Comparison of ENCODE assay signal across 9 cellular contexts in the genomic region with DNA sequence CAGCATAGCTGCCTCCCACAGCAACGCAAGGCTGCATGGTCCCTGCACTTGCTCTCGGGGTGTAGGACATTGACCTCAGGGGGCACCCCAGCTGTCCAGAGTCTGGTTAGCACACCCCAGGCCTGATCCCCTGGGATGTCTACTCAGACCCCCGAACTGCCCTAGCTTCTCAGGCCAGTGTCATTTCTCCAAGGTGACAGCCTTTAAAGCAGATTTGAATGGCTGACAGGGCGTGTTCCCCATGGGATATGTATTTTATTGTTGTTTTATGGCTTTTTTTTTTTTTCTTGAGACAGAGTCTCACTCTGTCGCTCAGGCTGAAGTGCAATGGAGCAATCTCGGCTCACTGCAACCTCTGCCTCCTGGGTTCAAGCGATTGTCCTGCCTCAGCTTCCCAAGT. TPM values are rescaled to one million over a fixed set of nuclear protein-coding genes. Genes with fewer than 3 reads are reported as not detected.
A peak's percentile ranks its signal among the peaks of the same experiment; 100 is the strongest.
DNase-seq lines count a peak whose midpoint lies in the region; ATAC-seq, FAIRE-seq and TF ChIP-seq lines count a peak whose summit lies in the region.
"Had no signal": no experiment of that assay in that cellular context is flagged by ENCODE, and none has a peak within 500 bp of the region (broad histone marks: within the 10 kb centered on the region; RNA-seq: fewer than 3 reads in every experiment).

No MANE protein-coding gene starts in this region.

- peaks cover 0 to 3% of the 10 kb centered on the region in 2 experiments; a peak in 2 of 5 replicates for H3K9me3 Mint-ChIP-seq in H9

- H3K18ac ChIP-seq in H9 (ENCODE audit: insufficient read length, low read depth, low read length) = peak overlapping the region; percentile 23
- H3K18ac ChIP-seq in mesendoderm (ENCODE audit: low read length) = peak overlapping the region; percentile 95

- H2BK120ac ChIP-seq in H9 (ENCODE audit: low read depth, low read length, poor library complexity, severe bottlenecking) (no peak overlapping the region), mesendoderm (ENCODE audit: low read depth, low read length) (no peak overlapping the region)

- no peaks in the 10 kb centered on the region for H4K20me1 ChIP-seq in H9 (ENCODE audit: control insufficient read depth, insufficient read depth, insufficient read length)
- no peaks in the 10 kb centered on the region for H4K20me1 ChIP-seq in GM12878 (ENCODE audit: control insufficient read depth, insufficient read depth)

- no peak overlapping the region for H3K4ac ChIP-seq in H9 (ENCODE audit: low read depth, low read length)
- peak overlapping the region; percentile 76 for H3K4ac ChIP-seq in mesendoderm (ENCODE audit: low read depth, low read length)

- no peak overlapping the region for H4K8ac ChIP-seq in H9 (replicated peaks; ENCODE audit: insufficient read length, low read depth, low read length)
- H4K8ac ChIP-seq in mesendoderm (ENCODE audit: low read depth, low read length) = no peak overlapping the region

- no peaks in the 10 kb centered on the region for H3K79me1 ChIP-seq in H9 (ENCODE audit: insufficient read depth, low read depth, low read length, poor library complexity, severe bottlenecking)
- H3K79me1 ChIP-seq in mesendoderm (ENCODE audit: low read length) = no peaks in the 10 kb centered on the region

- peak; percentile 25 for DNase-seq in H9
- DNase-seq in GM12878 (ENCODE audit: low read depth, low spot score) = no peak
- DNase-seq in mesendoderm = no peak
- peak in 1 of 49 donors; percentile 20 for DNase-seq in substantia nigra (lab: John Stamatoyannopoulos, UW)
- DNase-seq in GDM1 (lab: John Stamatoyannopoulos, UW) = no peak
- no peak for DNase-seq in foreskin melanocyte
- DNase-seq: activated naive CD8-positive, alpha-beta T cell treated with anti-CD3 and anti-CD28 coated beads, Interleukin-2, amount 50 U/mL, for 24 hours had no signal

- peak overlapping the region; percentile 68 for H3K4me3 ChIP-seq in GM12878
- H3K4me3 ChIP-seq in mesendoderm (ENCODE audit: low read length) = no peak overlapping the region

- H3K56ac ChIP-seq in H9 (ENCODE audit: insufficient read length, low read depth, low read length) (no peak overlapping the region), mesendoderm (ENCODE audit: low read length) (peak overlapping the region; percentile 98)

- TF ChIP-seq EP300 in GM12878 (IDR thresholded peaks at IDR 0.05; ENCODE audit: borderline replicate concordance in 1 of 2, control insufficient read depth in 1 of 2, low read depth in 2 of 2, low read length in 2 of 2) = no peak

- no peak overlapping the region for H3K9ac ChIP-seq in H9 (ENCODE audit: extremely low read depth, insufficient read length, low read length)
- peak overlapping the region; percentile 94 for H3K9ac ChIP-seq in GM12878 (ENCODE audit: control insufficient read depth, insufficient read depth, low read length)
- peak overlapping the region; percentile 93 for H3K9ac ChIP-seq in mesendoderm (ENCODE audit: low read length)

- SMC1A ChIA-PET in GM12878 (lab: Charles Lee; ENCODE audit: uncharacterized antibody, unreplicated experiment) = interaction anchor here (0.6 to 3.9 kb wide), 4 partner anchors 8 to 106 kb away, joined by 3 to 20 read pairs (median 4); no protein-coding TSS in a partner anchor

- H3K36me3 Mint-ChIP-seq in H9 (ENCODE audit: insufficient read depth in 1 of 3, low read depth in 3 of 3) = peaks cover 0 to 3% (median 0%) of the 10 kb centered on the region in 3 experiments; a peak in 2 of 7 replicates

- no peak overlapping the region for H3K4me2 ChIP-seq in H9 (ENCODE audit: insufficient read depth, insufficient read length, low read length)
- peak overlapping the region; percentile 82 for H3K4me2 ChIP-seq in GM12878 (ENCODE audit: control insufficient read depth, insufficient read depth)
- no peak overlapping the region for H3K4me2 ChIP-seq in mesendoderm (ENCODE audit: low read length)

- H3K23ac ChIP-seq in H9 (ENCODE audit: insufficient read length, low read depth, low read length) (no peak overlapping the region), mesendoderm (ENCODE audit: low read length) (no peak overlapping the region)

- CTCF ChIA-PET in GM12878 (lab: Yijun Ruan, JAX) = interaction anchor here (0.6 to 9.9 kb wide), 5 partner anchors 7 to 54 kb away, joined by 3 to 151 read pairs (median 7); no protein-coding TSS in a partner anchor

- no peak for TF ChIP-seq CTCF in H9 (conservative IDR thresholded peaks at IDR 0.05)
- no peak for TF ChIP-seq CTCF in GM12878 (IDR thresholded peaks at IDR 0.05 in 2 of 3, conservative IDR thresholded peaks at IDR 0.05 in 1 of 3; ENCODE audit: control insufficient read depth in 2 of 3, extremely low read depth in 1 of 3, insufficient read depth in 1 of 3, low read depth in 3 of 3, low read length in 3 of 3)

- no peak overlapping the region for H2AFZ ChIP-seq in H9 (ENCODE audit: low read length)
- H2AFZ ChIP-seq in GM12878 (ENCODE audit: control insufficient read depth, low read depth, low read length) = peak overlapping the region; percentile 56

- H3K23me2 ChIP-seq in H9 (ENCODE audit: insufficient read length, low read depth, low read length, poor library complexity, severe bottlenecking) = peaks cover 3% of the 10 kb centered on the region

- H3K4me3 Mint-ChIP-seq in H9 = no peak overlapping the region
- H3K4me3 Mint-ChIP-seq: activated naive CD8-positive, alpha-beta T cell treated with anti-CD3 and anti-CD28 coated beads, Interleukin-2, amount 50 U/mL, for 24 hours had no signal

- intact Hi-C loops in GM12878 (cut with micrococcal nuclease; ENCODE audit: unreplicated experiment) = loop anchor here (10.0 kb wide), 1 partner anchor 273 kb away; a partner anchor contains a TSS

- H3K79me2 ChIP-seq in H9 (ENCODE audit: insufficient read depth, low read length) = no peaks in the 10 kb centered on the region
- peaks cover 28% of the 10 kb centered on the region for H3K79me2 ChIP-seq in GM12878 (ENCODE audit: control insufficient read depth, insufficient read depth, low read length)
- H3K79me2 ChIP-seq in mesendoderm (ENCODE audit: control insufficient read depth, insufficient read depth, low read length) = no peaks in the 10 kb centered on the region

- H3K36me3 ChIP-seq in GM12878 (ENCODE audit: control insufficient read depth in 2 of 2, insufficient read depth in 2 of 2, low read length in 1 of 2) (no peaks in the 10 kb centered on the region), mesendoderm (ENCODE audit: control insufficient read depth, insufficient read depth, low read length) (no peaks in the 10 kb centered on the region)

- RAD21 ChIA-PET in GM12878 (lab: Charles Lee; ENCODE audit: unreplicated experiment) = interaction anchor here (0.7 to 9.4 kb wide), 4 partner anchors 9 to 54 kb away, joined by 3 to 70 read pairs (median 18); a partner anchor contains a TSS

- peaks cover 2% of the 10 kb centered on the region; the same call in 1 of the 2 replicates for H3K27me3 Mint-ChIP-seq in H9 (ENCODE audit: low read depth)
- H3K27me3 Mint-ChIP-seq: activated naive CD8-positive, alpha-beta T cell treated with anti-CD3 and anti-CD28 coated beads, Interleukin-2, amount 50 U/mL, for 24 hours had no signal

- H3K27ac ChIP-seq in H9 (ENCODE audit: insufficient read length, low read depth, low read length) (peak overlapping the region; percentile 85), GM12878 (ENCODE audit: control insufficient read depth, insufficient read depth) (peak overlapping the region; percentile 97), mesendoderm (ENCODE audit: low read depth, low read length) (peak overlapping the region; percentile 95), substantia nigra (ENCODE audit: low read depth, low read length, poor library complexity, severe bottlenecking) (peak overlapping the region; percentile 100)

- H2AK5ac ChIP-seq in H9 (ENCODE audit: insufficient read length, low read length) = no peak overlapping the region
- H2AK5ac ChIP-seq in mesendoderm (ENCODE audit: low read length) = no peak overlapping the region

- H4K91ac ChIP-seq in H9 (ENCODE audit: insufficient read length, low read depth, low read length) = peak overlapping the region; percentile 92

- H2BK15ac ChIP-seq in H9 (ENCODE audit: low read depth, low read length) (no peak overlapping the region), mesendoderm (replicated peaks; ENCODE audit: low read depth) (no peak overlapping the region)

- WGBS in H9 (ENCODE audit: extremely low coverage, insufficient read length, low lambda C conversion rate) = no CpG with 5 or more reads among the region's 7 CpGs
- WGBS in GM12878 (ENCODE audit: insufficient coverage, insufficient replicate concordance, low lambda C conversion rate, missing lambda C conversion rate) = 15% methylated on average over 7 of the region's 7 CpGs
- no CpG with 5 or more reads among the region's 7 CpGs for WGBS in mesendoderm (ENCODE audit: extremely low coverage, insufficient coverage, low lambda C conversion rate)

- ATAC-seq in GM12878 (no peak), GM19455 (IDR thresholded peaks at IDR 0.05; ENCODE audit: unreplicated experiment) (no peak), GM21576 (IDR thresholded peaks at IDR 0.05; ENCODE audit: unreplicated experiment) (no peak)
- ATAC-seq: activated naive CD8-positive, alpha-beta T cell treated with anti-CD3 and anti-CD28 coated beads, Interleukin-2, amount 50 U/mL, for 24 hours had no signal

- in situ Hi-C loops in GM12878 (cut with MboI) = no loop called here

- H3K14ac ChIP-seq in H9 (ENCODE audit: insufficient read depth, low read length) = no peak overlapping the region

- BruUV-seq in GM12878 (replicated peaks; lab: Mats Ljungman, UMichigan) = no TSS peak

- H4K5ac ChIP-seq in H9 (ENCODE audit: insufficient read length, low read depth, low read length) = no peak overlapping the region
- H4K5ac ChIP-seq in mesendoderm (ENCODE audit: low read length) = no peak overlapping the region

- peak overlapping the region in 2 of 3 experiments; percentile 49 to 97; a peak in 3 of 7 replicates for H3K27ac Mint-ChIP-seq in H9
- H3K27ac Mint-ChIP-seq: activated naive CD8-positive, alpha-beta T cell treated with anti-CD3 and anti-CD28 coated beads, Interleukin-2, amount 50 U/mL, for 24 hours had no signal

- H3K4me1 ChIP-seq in H9 (ENCODE audit: insufficient read depth, low read length) (peaks cover 9% of the 10 kb centered on the region; the same call in 1 of the 2 replicates), GM12878 (ENCODE audit: control insufficient read depth, insufficient read depth, low read length) (peaks cover 53% of the 10 kb centered on the region), mesendoderm (ENCODE audit: control insufficient read depth, low read depth, low read length) (peaks cover 12% of the 10 kb centered on the region)

- peaks cover 33 to 51% of the 10 kb centered on the region in 2 experiments for H3K4me1 Mint-ChIP-seq in H9

- TF ChIP-seq POLR2A in GM12878 (IDR thresholded peaks at IDR 0.05; ENCODE audit: low read depth, low read length) = no peak

- H3K27me3 ChIP-seq in H9 (ENCODE audit: insufficient read depth, low read length) (no peaks in the 10 kb centered on the region), GM12878 (replicated peaks in 1 of 2; ENCODE audit: control insufficient read depth in 2 of 2, insufficient read depth in 2 of 2, low read length in 1 of 2) (no peaks in the 10 kb centered on the region), mesendoderm (ENCODE audit: insufficient read depth, low read length, poor library complexity) (no peaks in the 10 kb centered on the region)

- H2BK5ac ChIP-seq in H9 (ENCODE audit: insufficient read length, low read length) (no peak overlapping the region), mesendoderm (ENCODE audit: low read length) (no peak overlapping the region)

- H2BK12ac ChIP-seq in H9 (ENCODE audit: insufficient read length, low read depth, low read length) = no peak overlapping the region

- H2BK20ac ChIP-seq in H9 (ENCODE audit: low read depth, low read length, poor library complexity, severe bottlenecking) = no peak overlapping the region

- no peak for TF ChIP-seq RAD21 in GM12878 (IDR thresholded peaks at IDR 0.05; ENCODE audit: insufficient read depth, low read depth, low read length)

- no peak overlapping the region for H3T11ph ChIP-seq in H9 (ENCODE audit: low read length)

- no peaks in the 10 kb centered on the region for H3K9me3 ChIP-seq in H9 (ENCODE audit: control insufficient read depth, low read depth, low read length)
- H3K9me3 ChIP-seq in GM12878 (replicated peaks; ENCODE audit: control insufficient read depth, insufficient read depth, low read length) = no peaks in the 10 kb centered on the region

- no peak for FAIRE-seq in GM12878 (lab: Jason Lieb, UNC)

- POLR2A ChIA-PET in GM12878 (lab: Charles Lee) = interaction anchor here (0.7 to 9.2 kb wide), 9 partner anchors 7 to 122 kb away, joined by 3 to 119 read pairs (median 6); a partner anchor contains a TSS

RNA-seq across cellular contexts. Expression of a gene that starts 40.8 kb away (rescaled TPM):
- total RNA-seq in H9 (2021) (1,963 and 2,010 TPM in 2 replicates), GM12878 (2014; rRNA removed) (1,683 and 1,891 TPM in 2 replicates), GM12878 (2014; rRNA removed; fragmentation: Illumina TruSeq; extraction: Trizol) (3,682 and 3,944 TPM in 2 replicates), GM12878 (2021) (2,403 and 2,413 TPM in 2 replicates)
- total RNA-seq in GM12878 (2013; cell fraction: nucleolus; rRNA removed) = 157 and 167 TPM in 2 replicates
- 1,103 TPM for polyA plus RNA-seq in GM12878 (2011; ENCODE audit: low read depth)
- polyA plus RNA-seq in GM12878 (2011; rRNA removed) (1,144 and 1,534 TPM in 2 replicates), GM12878 (2014; fragmentation: Illumina TruSeq; extraction: Trizol) (2,851 and 4,022 TPM in 2 replicates), GM12878 (2014; fragmentation: Nextera tagmentation; extraction: Ambion mirVana) (1,000 to 10,000 TPM; 3,548 to 5,018 TPM), GM12878 (2014; rRNA removed) (2,120 and 2,624 TPM in 2 replicates), GM12878 (2016; fragmentation: Nextera tagmentation; extraction: Ambion mirVana) (1,000 to 10,000 TPM; 3,379 to 3,894 TPM)
- polyA plus RNA-seq in GM12878 (2011; cell fraction: cytosol; rRNA removed) = 791 and 1,273 TPM in 2 replicates
- polyA plus RNA-seq in GM12878 (2011; cell fraction: nucleus; rRNA removed) = 515 and 1,224 TPM in 2 replicates
- polyA plus RNA-seq in GM12878 (2012) = 2,072 and 2,223 TPM in 2 replicates
- polyA minus RNA-seq in GM12878 (2011; rRNA and poly(A)+ RNA removed) = 163 and 293 TPM in 2 replicates
- polyA minus RNA-seq in GM12878 (2011; cell fraction: cytosol; rRNA and poly(A)+ RNA removed) = 590 and 681 TPM in 2 replicates
- 194 and 317 TPM in 2 replicates for polyA minus RNA-seq in GM12878 (2011; cell fraction: nucleus; rRNA and poly(A)+ RNA removed)
- 4,557 TPM for polyA plus RNA-seq in mesendoderm (2013, experiment 1 of 2)
- 4,676 TPM for polyA plus RNA-seq in mesendoderm (2013, experiment 2 of 2)
